20 cellular contexts compared by ENCODE assay signal in genomic region chr6:88985901-88986300, GRCh38.
"Had no signal": no experiment of that assay in that cellular context is flagged by ENCODE, and none has a peak within 500 bp of the region (broad histone marks: within the 10 kb centered on the region; RNA-seq: fewer than 3 reads in every experiment).

No MANE protein-coding gene starts in this region.

- H3K27ac ChIP-seq: foreskin keratinocyte, left ventricle myocardium inferior, right atrium auricular region, sigmoid colon, skin epidermis, thoracic aorta had no signal

- H3K4me1 ChIP-seq: foreskin keratinocyte had no signal

- DNase-seq: effector memory CD8-positive, alpha-beta T cell; foreskin keratinocyte; kidney; left cardiac atrium; left ventricle myocardium inferior; mesendoderm; naive thymus-derived CD4-positive, alpha-beta T cell; nephron progenitor cell; sigmoid colon; stimulated activated CD4-positive, alpha-beta T cell treated with anti-CD3 and anti-CD28 coated beads, Interleukin-2, amount 100 ng/mL, for 24 hours; stimulated activated naive CD4-positive, alpha-beta T cell; stomach; substantia nigra; trophoblast cell had no signal

- H3K4me3 ChIP-seq: left ventricle myocardium inferior, lung, right atrium auricular region, sigmoid colon, skin epidermis, stomach, thoracic aorta had no signal

- H3K36me3 ChIP-seq: left ventricle myocardium inferior, right atrium auricular region, sigmoid colon, stomach, thoracic aorta had no signal

- H3K27me3 ChIP-seq: right atrium auricular region, sigmoid colon, stomach had no signal

- H3K9me3 ChIP-seq: left ventricle myocardium inferior, right atrium auricular region, sigmoid colon, stomach, thoracic aorta had no signal

- FAIRE-seq: colon, kidney, urothelium cell line had no signal

- ATAC-seq: effector memory CD8-positive, alpha-beta T cell; foreskin keratinocyte; left cardiac atrium; naive thymus-derived CD4-positive, alpha-beta T cell had no signal
